In the genomic region with DNA sequence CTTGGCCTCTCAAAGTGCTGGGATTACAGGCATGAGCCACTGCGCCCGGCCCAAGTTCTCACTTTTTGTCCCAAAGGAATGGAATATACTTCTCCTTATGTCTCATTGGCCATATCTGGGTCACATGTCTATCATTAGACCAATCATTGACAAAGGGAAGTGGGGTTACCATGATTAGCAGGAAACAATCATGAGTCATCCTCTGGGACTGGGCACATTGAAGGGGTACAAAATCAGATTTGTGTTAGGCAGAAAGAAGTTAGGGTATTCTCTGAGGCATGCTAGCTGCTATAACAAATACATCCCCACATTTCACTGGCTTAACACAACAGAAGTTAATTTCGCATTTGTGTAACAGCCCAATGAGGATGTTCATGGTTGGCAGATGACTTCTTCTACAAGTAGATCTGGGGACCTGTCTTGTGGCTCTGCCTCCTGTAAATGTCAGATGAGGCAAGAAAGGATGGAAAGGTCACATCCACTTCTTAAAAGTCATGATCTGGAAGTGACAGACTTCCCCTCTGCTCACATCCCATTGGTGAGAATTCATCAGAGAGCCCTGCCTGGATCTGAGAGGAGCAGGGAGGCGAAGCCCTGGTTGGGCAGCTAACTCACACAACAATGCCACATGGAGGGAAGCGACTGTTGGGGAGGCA, we compare ENCODE assay signal across 1 cellular context.
TF ChIP-seq lines count a peak whose summit lies in the region.

No MANE protein-coding gene starts in this region.

TF ChIP-seq in HepG2, 621 proteins besides CTCF, POLR2A, EP300 and RAD21:
- TF ChIP-seq HCFC1 (IDR thresholded peaks at IDR 0.05; ENCODE audit: low read depth, low read length) (no peak), NFE2 (CRISPR knock-in tag; IDR thresholded peaks at IDR 0.05) (no peak), ZNF12 (CRISPR knock-in tag; IDR thresholded peaks at IDR 0.05) (peak; percentile 64; the same call in 1 of the 2 replicates), TSC22D2 (CRISPR knock-in tag; IDR thresholded peaks at IDR 0.05; ENCODE audit: borderline replicate concordance) (no peak), SUZ12 (IDR thresholded peaks at IDR 0.05; ENCODE audit: low read depth, low read length) (no peak)
- TF ChIP-seq, protein P1, sequence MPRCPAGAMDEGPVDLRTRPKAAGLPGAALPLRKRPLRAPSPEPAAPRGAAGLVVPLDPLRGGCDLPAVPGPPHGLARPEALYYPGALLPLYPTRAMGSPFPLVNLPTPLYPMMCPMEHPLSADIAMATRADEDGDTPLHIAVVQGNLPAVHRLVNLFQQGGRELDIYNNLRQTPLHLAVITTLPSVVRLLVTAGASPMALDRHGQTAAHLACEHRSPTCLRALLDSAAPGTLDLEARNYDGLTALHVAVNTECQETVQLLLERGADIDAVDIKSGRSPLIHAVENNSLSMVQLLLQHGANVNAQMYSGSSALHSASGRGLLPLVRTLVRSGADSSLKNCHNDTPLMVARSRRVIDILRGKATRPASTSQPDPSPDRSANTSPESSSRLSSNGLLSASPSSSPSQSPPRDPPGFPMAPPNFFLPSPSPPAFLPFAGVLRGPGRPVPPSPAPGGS (CRISPR knock-in tag; IDR thresholded peaks at IDR 0.05): no peak
